Comparison of ENCODE assay signal across 8 cellular contexts in the genomic region with DNA sequence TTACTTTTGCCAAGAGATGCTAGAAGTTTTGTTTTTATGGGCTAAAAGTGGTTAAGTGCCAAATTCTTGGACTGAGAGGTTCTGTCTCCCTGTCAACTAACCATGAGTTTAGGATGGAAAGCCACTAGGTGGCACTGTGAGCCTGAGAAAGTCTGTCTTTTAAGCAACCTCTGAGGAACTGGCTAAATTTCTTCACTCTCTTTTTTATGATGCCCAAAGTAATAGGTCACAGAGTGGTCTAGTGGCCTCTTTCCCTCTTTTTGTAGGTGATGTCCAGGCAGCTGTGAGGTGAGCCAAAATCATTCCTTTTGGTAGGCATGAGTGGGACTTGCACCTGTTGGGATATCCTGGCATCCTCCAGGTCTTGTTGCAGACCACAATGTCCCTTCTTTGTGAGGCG. TPM values are rescaled to one million over a fixed set of nuclear protein-coding genes. Genes with fewer than 3 reads are reported as not detected.
DNase-seq lines count a peak whose midpoint lies in the region; ATAC-seq, FAIRE-seq and TF ChIP-seq lines count a peak whose summit lies in the region.

No MANE protein-coding gene starts in this region.

- H3K4me3 ChIP-seq in A673 (ENCODE audit: low read depth, low read length, poor library complexity, severe bottlenecking), result no peak overlapping the region
- H3K4me3 ChIP-seq in pancreas, result no peak overlapping the region
- H3K4me3 ChIP-seq in upper lobe of right lung, result no peak overlapping the region

- H3K4me1 ChIP-seq in A673 (ENCODE audit: insufficient read depth, low read length, poor library complexity, severe bottlenecking), result no peaks in the 10 kb centered on the region
- H3K4me1 ChIP-seq in pancreas, result no peaks in the 10 kb centered on the region
- H3K4me1 ChIP-seq in upper lobe of right lung, result no peaks in the 10 kb centered on the region

- no peak for FAIRE-seq in pancreas (lab: Jason Lieb, UNC)

- DNase-seq in A673 (ENCODE audit: low spot score), result peak; percentile 79
- peak; percentile 30 for DNase-seq in LoVo (ENCODE audit: low spot score)
- peak; percentile 35 to 60 for DNase-seq in SHP77 (lab: John Stamatoyannopoulos, UW)
- peak; percentile 17 for DNase-seq in activated effector memory CD4-positive, alpha-beta T cell treated with Interleukin-2 at 50 U/mL for 16 hours
- DNase-seq in foreskin melanocyte, result peak; percentile 70
- DNase-seq in pancreas, result peak in 4 of 6 donors; percentile 39 to 72 (median 52)
- no peak for DNase-seq in upper lobe of right lung

- H3K36me3 ChIP-seq in A673 (ENCODE audit: insufficient read depth, low read length, poor library complexity, severe bottlenecking) (peaks cover 56% of the 10 kb centered on the region), pancreas (peaks cover 3 to 38% (median 5%) of the 10 kb centered on the region in 3 donors), upper lobe of right lung (peaks cover 61% of the 10 kb centered on the region)

- BruUV-seq in A673 (replicated peaks; lab: Mats Ljungman, UMichigan), result no TSS peak

- no peaks in the 10 kb centered on the region for H3K27me3 ChIP-seq in A673 (replicated peaks; ENCODE audit: insufficient read depth, low read depth, low read length, poor library complexity)
- H3K27me3 ChIP-seq in pancreas, result no peaks in the 10 kb centered on the region
- no peaks in the 10 kb centered on the region for H3K27me3 ChIP-seq in upper lobe of right lung

- H3K27ac ChIP-seq in A673 (ENCODE audit: low read depth, low read length, poor library complexity, severe bottlenecking) (no peak overlapping the region), pancreas (no peak overlapping the region), upper lobe of right lung (no peak overlapping the region)

- POLR2A ChIA-PET in A673 (lab: Charles Lee; ENCODE audit: low non-redundant PET), result no interaction called here

- H3K9me3 ChIP-seq in A673 (ENCODE audit: low read depth, low read length, poor library complexity, severe bottlenecking) (peaks cover 10% of the 10 kb centered on the region), pancreas (no peaks in the 10 kb centered on the region), upper lobe of right lung (no peaks in the 10 kb centered on the region)

- intact Hi-C loops in A673 (cut with micrococcal nuclease; ENCODE audit: unreplicated experiment), result loop anchor here (1.0 to 10.0 kb wide), 3 partner anchors 326 to 616 kb away; no protein-coding TSS in a partner anchor
- intact Hi-C loops in pancreas (cut with DNase I), result loop anchor here (5.0 to 10.0 kb wide), 2 partner anchors 499 to 506 kb away; no protein-coding TSS in a partner anchor
- intact Hi-C loops in upper lobe of right lung (cut with DNase I), result no loop called here

- peak; percentile 76 for TF ChIP-seq CTCF in A673 (conservative IDR thresholded peaks at IDR 0.05; ENCODE audit: low read depth, low read length)
- TF ChIP-seq CTCF in pancreas (IDR thresholded peaks at IDR 0.05), result peak; percentile 9 to 56 (median 44)
- TF ChIP-seq CTCF in upper lobe of right lung (IDR thresholded peaks at IDR 0.05), result peak; percentile 79

- CTCF ChIA-PET in A673 (lab: Charles Lee), result interaction anchor here (0.6 to 2.2 kb wide), 6 partner anchors 9 to 905 kb away, joined by 3 to 23 read pairs (median 4); no protein-coding TSS in a partner anchor

- ATAC-seq in GM18858 (IDR thresholded peaks at IDR 0.05; ENCODE audit: unreplicated experiment), result peak; percentile 60
- peak; percentile 59 to 85 (median 82) for ATAC-seq in pancreas
- peak; percentile 93 for ATAC-seq in upper lobe of right lung

- WGBS in pancreas, 2 donors, result 92 to 94% methylated on average over 1 of the region's 1 CpG

RNA-seq across cellular contexts. Expression of a gene that starts 56.8 kb away (rescaled TPM):
- total RNA-seq in A673 (2021) (177 and 180 TPM in 2 replicates), pancreas (100 to 1,000 TPM; 206 to 308 (median 258) TPM), upper lobe of right lung (150 TPM)
- 100 to 1,000 TPM in 1 of 2 donors, 10 to 100 TPM in 1; 84.1 to 132 TPM for polyA plus RNA-seq in pancreas
